ENCODE assay signal across 8 cellular contexts in genomic region chr3:71584216-71585061, GRCh38. TPM values are rescaled to one million over a fixed set of nuclear protein-coding genes. Genes with fewer than 3 reads are reported as not detected.
DNase-seq lines count a peak whose midpoint lies in the region; ATAC-seq, FAIRE-seq and TF ChIP-seq lines count a peak whose summit lies in the region.

No MANE protein-coding gene starts in this region.

- TF ChIP-seq CTCF in HCT116 (IDR thresholded peaks at IDR 0.05 in 2 of 3, conservative IDR thresholded peaks at IDR 0.05 in 1 of 3; ENCODE audit: borderline replicate concordance in 1 of 3, insufficient read depth in 1 of 3, low read depth in 2 of 3, low read length in 2 of 3), result no peak
- no peak for TF ChIP-seq CTCF in astrocyte (IDR thresholded peaks at IDR 0.05; ENCODE audit: insufficient read depth, low read depth, low read length)

- no peaks in the 10 kb centered on the region for H3K36me3 ChIP-seq in ACC112 (ENCODE audit: insufficient read depth, low read length)
- no peaks in the 10 kb centered on the region for H3K36me3 ChIP-seq in HCT116 (ENCODE audit: control insufficient read depth in 1 of 2, insufficient read depth in 2 of 2, low read length in 2 of 2)
- H3K36me3 ChIP-seq in astrocyte (ENCODE audit: insufficient read depth, low read length), result no peaks in the 10 kb centered on the region
- no peaks in the 10 kb centered on the region for H3K36me3 ChIP-seq in iPS DF 6.9 (ENCODE audit: control insufficient read depth, insufficient read depth, low read length)

- H3K4me3 ChIP-seq in ACC112 (ENCODE audit: low read depth, low read length) (peak overlapping the region; percentile 88), HCT116 (replicated peaks in 1 of 2; ENCODE audit: low read depth in 1 of 2, low read length in 2 of 2) (peak overlapping the region; percentile 52), astrocyte (ENCODE audit: insufficient read depth, low read depth, low read length) (peak overlapping the region; percentile 74), iPS DF 6.9 (ENCODE audit: low read length) (peak overlapping the region; percentile 73; the same call in 1 of the 2 replicates)

- H3K36me3 Mint-ChIP-seq in astrocyte (ENCODE audit: low read depth, unreplicated experiment), result peaks cover 2% of the 10 kb centered on the region

- H3K27ac Mint-ChIP-seq in astrocyte (ENCODE audit: unreplicated experiment), result peak overlapping the region; percentile 83

- POLR2A ChIA-PET in HCT116 (lab: Charles Lee), result no interaction called here

- intact Hi-C loops in HCT116 (cut with micrococcal nuclease), result loop anchor here (5.0 to 10.0 kb wide), 3 partner anchors 510 to 1032 kb away; no protein-coding TSS in a partner anchor

- no peaks in the 10 kb centered on the region for H3K27me3 Mint-ChIP-seq in astrocyte (ENCODE audit: low read depth, unreplicated experiment)

- TF ChIP-seq RAD21 in HCT116 (IDR thresholded peaks at IDR 0.05; ENCODE audit: low read depth), result no peak

- peaks cover 21% of the 10 kb centered on the region for H3K4me1 ChIP-seq in ACC112 (ENCODE audit: control insufficient read depth, insufficient read depth, low read length, unreplicated experiment)
- H3K4me1 ChIP-seq in HCT116 (ENCODE audit: control insufficient read depth in 1 of 2, insufficient read depth in 2 of 2, low read length in 2 of 2), result peaks cover 0 to 6% of the 10 kb centered on the region in 2 experiments; a peak in 1 of 4 replicates
- H3K4me1 ChIP-seq in astrocyte (ENCODE audit: insufficient read depth, low read length), result peaks cover 33% of the 10 kb centered on the region
- no peaks in the 10 kb centered on the region for H3K4me1 ChIP-seq in iPS DF 6.9 (ENCODE audit: control insufficient read depth, insufficient read depth, low read length)

- peak overlapping the region; percentile 76 for H2AFZ ChIP-seq in ACC112 (ENCODE audit: low read length, unreplicated experiment)
- H2AFZ ChIP-seq in HCT116 (ENCODE audit: low read depth, low read length, poor library complexity, severe bottlenecking), result peak overlapping the region; percentile 61
- peak overlapping the region; percentile 18 for H2AFZ ChIP-seq in astrocyte (ENCODE audit: low read depth, low read length)

- no peaks in the 10 kb centered on the region for H3K9me2 ChIP-seq in HCT116 (ENCODE audit: insufficient read depth)

- peaks cover 31% of the 10 kb centered on the region for H3K79me2 ChIP-seq in ACC112 (ENCODE audit: control insufficient read depth, insufficient read depth, low read length, unreplicated experiment)
- no peaks in the 10 kb centered on the region for H3K79me2 ChIP-seq in HCT116 (ENCODE audit: insufficient read depth, low read length)
- H3K79me2 ChIP-seq in astrocyte (ENCODE audit: insufficient read depth, low read length), result peaks cover 70% of the 10 kb centered on the region

- peaks cover 30% of the 10 kb centered on the region for H3K4me1 Mint-ChIP-seq in astrocyte (ENCODE audit: low read depth, unreplicated experiment)

- no CpG with 5 or more reads among the region's 24 CpGs for WGBS in iPS DF 6.9 (ENCODE audit: insufficient coverage, insufficient read length)

- H3K9ac ChIP-seq in HCT116 (ENCODE audit: low read length) (no peak overlapping the region), astrocyte (ENCODE audit: low read length) (peak overlapping the region; percentile 99)

- DNase-seq in HCT116 (ENCODE audit: low read depth, low spot score) (no peak), SW480 (ENCODE audit: low spot score) (peak; percentile 43), astrocyte (ENCODE audit: low read depth) (peak; percentile 57), iPS DF 6.9 (ENCODE audit: low read depth, low spot score) (no peak), renal cortical epithelial cell (ENCODE audit: low read depth) (peak; percentile 53), germinal center (ENCODE audit: low spot score) (no peak)

- H3K4me3 Mint-ChIP-seq in astrocyte (ENCODE audit: unreplicated experiment), result peak overlapping the region; percentile 88

- peak; percentile 49 for FAIRE-seq in astrocyte (lab: Jason Lieb, UNC)

- peak overlapping the region; percentile 73 for H3K27ac ChIP-seq in ACC112 (ENCODE audit: low read depth, low read length)
- no peak overlapping the region for H3K27ac ChIP-seq in HCT116 (ENCODE audit: low read depth, low read length)
- peak overlapping the region; percentile 82 for H3K27ac ChIP-seq in astrocyte (ENCODE audit: low read depth, low read length)
- H3K27ac ChIP-seq in iPS DF 6.9 (ENCODE audit: low read length), result no peak overlapping the region

- H3K9me3 ChIP-seq in HCT116 (ENCODE audit: control insufficient read depth in 1 of 2, insufficient read depth in 1 of 2, low read depth in 1 of 2, low read length in 2 of 2) (no peaks in the 10 kb centered on the region), astrocyte (ENCODE audit: insufficient read depth, low read depth, low read length) (no peaks in the 10 kb centered on the region), iPS DF 6.9 (ENCODE audit: control insufficient read depth, insufficient read depth, low read length) (no peaks in the 10 kb centered on the region)

- CTCF ChIA-PET in HCT116 (lab: Charles Lee), result no interaction called here

- no peaks in the 10 kb centered on the region for H4K20me1 ChIP-seq in HCT116 (ENCODE audit: insufficient read depth)
- H4K20me1 ChIP-seq in astrocyte (ENCODE audit: insufficient read depth, low read length), result no peaks in the 10 kb centered on the region

- peak; percentile 23; the same call in 1 of the 2 replicates for ATAC-seq in HCT116
- no peak for ATAC-seq in HG02623 (IDR thresholded peaks at IDR 0.05; ENCODE audit: unreplicated experiment)

- H3K4me2 ChIP-seq in HCT116 (ENCODE audit: low read length) (peak overlapping the region; percentile 71), astrocyte (ENCODE audit: low read length) (peak overlapping the region; percentile 88)

- no TSS peak for BruUV-seq in HCT116 (replicated peaks; lab: Mats Ljungman, UMichigan)

- RAD21 ChIA-PET in HCT116 (lab: Charles Lee; ENCODE audit: low non-redundant PET in 1 of 2, low total read pairs in 2 of 2, uncharacterized antibody in 2 of 2, unreplicated experiment in 2 of 2), result no interaction called here

- H3K9me3 Mint-ChIP-seq in astrocyte (ENCODE audit: unreplicated experiment), result no peaks in the 10 kb centered on the region

- H3K27me3 ChIP-seq in ACC112 (ENCODE audit: insufficient read depth, low read length), result no peaks in the 10 kb centered on the region
- no peaks in the 10 kb centered on the region for H3K27me3 ChIP-seq in HCT116 (ENCODE audit: insufficient read depth, low read length)
- H3K27me3 ChIP-seq in astrocyte (ENCODE audit: insufficient read depth, low read length), result no peaks in the 10 kb centered on the region
- peaks cover 7% of the 10 kb centered on the region; the same call in 1 of the 2 replicates for H3K27me3 ChIP-seq in iPS DF 6.9 (ENCODE audit: control insufficient read depth, insufficient read depth, low read length)

- no peak for TF ChIP-seq POLR2A in HCT116 (IDR thresholded peaks at IDR 0.05; ENCODE audit: borderline replicate concordance, extremely low read depth, insufficient read depth, insufficient read length)

TF ChIP-seq in HCT116, 20 proteins besides CTCF, POLR2A, EP300 and RAD21:
- TF ChIP-seq SIN3A (IDR thresholded peaks at IDR 0.05; ENCODE audit: low read depth) (no peak), ELF1 (IDR thresholded peaks at IDR 0.05; ENCODE audit: borderline replicate concordance, low read depth) (no peak), SP1 (IDR thresholded peaks at IDR 0.05; ENCODE audit: low read depth) (no peak), FOSL1 (IDR thresholded peaks at IDR 0.05; ENCODE audit: low read depth) (no peak), CEBPB (IDR thresholded peaks at IDR 0.05; ENCODE audit: low read depth) (no peak), EZH2 (IDR thresholded peaks at IDR 0.05) (no peak), MAX (IDR thresholded peaks at IDR 0.05) (no peak), YY1 (IDR thresholded peaks at IDR 0.05; ENCODE audit: extremely low read depth, insufficient replicate concordance, low read depth, low read length) (no peak), EZH2phosphoT487 (IDR thresholded peaks at IDR 0.05; ENCODE audit: borderline replicate concordance) (no peak), TCF7L2 (IDR thresholded peaks at IDR 0.05; ENCODE audit: borderline replicate concordance, extremely low read depth, insufficient read depth, insufficient read length) (no peak), ZNF274 (IDR thresholded peaks at IDR 0.05; ENCODE audit: low read depth, low read length) (no peak), ZBTB33 (IDR thresholded peaks at IDR 0.05; ENCODE audit: extremely low read depth, insufficient replicate concordance, low read length) (no peak), SRF (IDR thresholded peaks at IDR 0.05; ENCODE audit: low read depth) (no peak), EGR1 (IDR thresholded peaks at IDR 0.05; ENCODE audit: low read depth) (no peak), POLR2AphosphoS5 (IDR thresholded peaks at IDR 0.05; ENCODE audit: low read depth, low read length) (no peak)
- TF ChIP-seq, protein P1, sequence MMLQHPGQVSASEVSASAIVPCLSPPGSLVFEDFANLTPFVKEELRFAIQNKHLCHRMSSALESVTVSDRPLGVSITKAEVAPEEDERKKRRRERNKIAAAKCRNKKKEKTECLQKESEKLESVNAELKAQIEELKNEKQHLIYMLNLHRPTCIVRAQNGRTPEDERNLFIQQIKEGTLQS (IDR thresholded peaks at IDR 0.05), result no peak

RNA-seq across cellular contexts. Expression of gene FOXP1, which starts 0.9 kb away (rescaled TPM):
- total RNA-seq in HCT116 (2021; ENCODE audit: unreplicated experiment), result 11.4 TPM
- polyA plus RNA-seq in HCT116 (2012), result 4.2 and 5.4 TPM in 2 replicates
- 107 and 124 TPM in 2 replicates for total RNA-seq in astrocyte
- 27.3 and 56.5 TPM in 2 replicates for total RNA-seq in renal cortical epithelial cell

Comparison
In these comparisons a context has a peak if more than half of its experiments do, and no peak if none do; other contexts are left out.
1. H2AFZ ChIP-seq: peak in every context shown above with its lines; median percentile 76 in ACC112; 61 in HCT116; 18 in astrocyte.
2. H3K27ac ChIP-seq: peak in ACC112 (single experiment) and astrocyte (single experiment); none in HCT116 (single experiment) and iPS DF 6.9 (single experiment).
3. DNase-seq: peak in SW480 (single experiment), astrocyte (single experiment) and renal cortical epithelial cell (single experiment); none in HCT116 (single experiment), iPS DF 6.9 (single experiment) and germinal center (single experiment).
4. Peak in every context shown above with its lines, with median percentiles within 50 percentile points of each other: H3K4me3 ChIP-seq.